23 cellular contexts compared by ENCODE assay signal in the genomic region with DNA sequence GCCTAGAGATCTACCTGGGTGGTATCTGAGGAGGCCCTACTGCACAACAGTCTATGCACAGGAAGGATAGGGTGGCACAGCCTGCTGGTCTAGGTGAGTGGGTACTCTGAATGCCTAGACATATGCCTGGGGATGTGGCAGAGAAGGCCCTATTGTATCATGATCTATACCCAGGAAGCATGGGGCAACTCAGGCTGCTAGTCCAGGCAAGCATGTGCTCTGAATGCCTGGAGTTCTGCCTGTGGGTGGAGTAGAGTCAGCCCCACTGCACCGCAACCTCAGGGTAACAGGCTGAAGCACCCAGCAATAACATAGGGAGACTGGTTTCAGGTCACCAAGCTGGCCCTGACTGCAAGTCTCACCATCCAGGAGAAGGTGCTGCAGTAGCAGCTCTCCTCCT. TPM values are rescaled to one million over a fixed set of nuclear protein-coding genes. Genes with fewer than 3 reads are reported as not detected.
DNase-seq lines count a peak whose midpoint lies in the region; ATAC-seq and TF ChIP-seq lines count a peak whose summit lies in the region.
"Had no signal": no experiment of that assay in that cellular context is flagged by ENCODE, and none has a peak within 500 bp of the region (broad histone marks: within the 10 kb centered on the region; RNA-seq: fewer than 3 reads in every experiment).

No MANE protein-coding gene starts in this region.

- no peaks in the 10 kb centered on the region for H3K9me2 ChIP-seq in PC-3 (replicated peaks; ENCODE audit: low read length)

- TF ChIP-seq CTCF in PC-3 (conservative IDR thresholded peaks at IDR 0.05; ENCODE audit: low read depth, low read length) (no peak), epithelial cell of esophagus (IDR thresholded peaks at IDR 0.05; ENCODE audit: insufficient read depth, low read depth, low read length, missing control alignments) (no peak), foreskin keratinocyte (conservative IDR thresholded peaks at IDR 0.05) (no peak)

- H3K4me3 Mint-ChIP-seq in activated T-cell treated with anti-CD3 and anti-CD28 coated beads, Interleukin-2, amount 50 U/mL, for 72 hours, result no peak overlapping the region
- H3K4me3 Mint-ChIP-seq: CD14-positive monocyte; CD4-positive, alpha-beta T cell; CD8-positive, alpha-beta memory T cell; GM23338; H9 had no signal

- H4K20me1 ChIP-seq in PC-3 (ENCODE audit: low read length), result no peaks in the 10 kb centered on the region
- H4K20me1 ChIP-seq: BLaER1 treated with 17β-estradiol and CSF1 and Interleukin-3, amounts not matched to agents 10 nM and 100 nM had no signal

- peaks cover 47% of the 10 kb centered on the region for H3K79me2 ChIP-seq in PC-3 (ENCODE audit: low read length)

- no peaks in the 10 kb centered on the region for H3F3A ChIP-seq in PC-3 (ENCODE audit: low read length, unreplicated experiment)

- H3K27ac ChIP-seq in PC-3 (ENCODE audit: low read length), result no peak overlapping the region
- no peak overlapping the region for H3K27ac ChIP-seq in foreskin keratinocyte
- H3K27ac ChIP-seq: A549; BLaER1 treated with 17β-estradiol and CSF1 and Interleukin-3, amounts not matched to agents 10 nM and 100 nM had no signal

- no peaks in the 10 kb centered on the region for H3K4me1 Mint-ChIP-seq in activated T-cell treated with anti-CD3 and anti-CD28 coated beads, Interleukin-2, amount 50 U/mL, for 72 hours (ENCODE audit: low read depth)
- H3K4me1 Mint-ChIP-seq: CD14-positive monocyte; CD8-positive, alpha-beta memory T cell; GM23338; H9 had no signal

- H2AFZ ChIP-seq in PC-3 (ENCODE audit: low read length), result no peak overlapping the region
- H2AFZ ChIP-seq: GM23338 had no signal

- ATAC-seq in PC-3 (peak; percentile 29; the same call in 1 of the 2 replicates), foreskin keratinocyte (peak; percentile 76), GM19395 (IDR thresholded peaks at IDR 0.05; ENCODE audit: unreplicated experiment) (no peak)
- no peak for ATAC-seq in activated T-cell treated with anti-CD3 and anti-CD28 coated beads, Interleukin-2, amount 50 U/mL, for 72 hours (replicated peaks in 1 of 2)
- ATAC-seq: A549, GM12878, GM23338, HCT116 had no signal

- BruUV-seq in PC-3 (replicated peaks; lab: Mats Ljungman, UMichigan), result no TSS peak

- CTCF ChIA-PET in PC-3 (lab: Charles Lee), result no interaction called here

- no peak overlapping the region for H3K4me3 ChIP-seq in PC-3 (ENCODE audit: low read length)
- H3K4me3 ChIP-seq in epithelial cell of esophagus (ENCODE audit: low read length), result no peak overlapping the region
- H3K4me3 ChIP-seq: A549; BLaER1 treated with 17β-estradiol and CSF1 and Interleukin-3, amounts not matched to agents 10 nM and 100 nM; GM12878; GM23338 had no signal

- POLR2A ChIA-PET in PC-3 (lab: Charles Lee; ENCODE audit: unreplicated experiment), result no interaction called here

- intact Hi-C loops in PC-3 (cut with micrococcal nuclease), result no loop called here

- peaks cover 2% of the 10 kb centered on the region in 2 donors for H3K9me3 Mint-ChIP-seq in activated T-cell treated with anti-CD3 and anti-CD28 coated beads, Interleukin-2, amount 50 U/mL, for 72 hours
- H3K9me3 Mint-ChIP-seq: H9 had no signal

- H3K4me2 ChIP-seq in PC-3 (ENCODE audit: low read length), result no peak overlapping the region
- H3K4me2 ChIP-seq: A549; BLaER1 treated with 17β-estradiol and CSF1 and Interleukin-3, amounts not matched to agents 10 nM and 100 nM; GM23338 had no signal

- no peaks in the 10 kb centered on the region for H3K27me3 Mint-ChIP-seq in activated T-cell treated with anti-CD3 and anti-CD28 coated beads, Interleukin-2, amount 50 U/mL, for 72 hours (ENCODE audit: low read depth)
- H3K27me3 Mint-ChIP-seq: CD4-positive, alpha-beta T cell had no signal

- peaks cover 3% of the 10 kb centered on the region; the same call in 1 of the 2 replicates for H3K36me3 ChIP-seq in PC-3 (ENCODE audit: low read depth, low read length)
- H3K36me3 ChIP-seq: BE2C had no signal

- H3K9me3 ChIP-seq in PC-3 (ENCODE audit: low read length), result no peaks in the 10 kb centered on the region
- H3K9me3 ChIP-seq: A549, BE2C had no signal

- no peak for DNase-seq in PC-3
- peak; percentile 57 for DNase-seq in epithelial cell of esophagus (ENCODE audit: low read depth)
- peak in 1 of 2 donors; percentile 62 for DNase-seq in foreskin keratinocyte
- no peak for DNase-seq in activated T-cell treated with anti-CD3 and anti-CD28 coated beads, Interleukin-2, amount 50 U/mL, for 72 hours
- no peak for DNase-seq in cerebellum (ENCODE audit: low spot score)
- DNase-seq: 8988T; ACHN; AML-193; BE2C; CD4-positive, alpha-beta T cell; CD8-positive, alpha-beta memory T cell; DMS 273 treated with DMSO at 0.1 percent for 48 hours; DMS79; EL; GDM1; H9 had no signal

- H3K4me1 ChIP-seq in PC-3 (ENCODE audit: insufficient read depth, low read length) (0 out of 2 replicates have a peak, but pooled peaks cover 3% of the 10 kb centered on the region), foreskin keratinocyte (no peaks in the 10 kb centered on the region)
- H3K4me1 ChIP-seq: A549; BE2C; BLaER1 treated with 17β-estradiol and CSF1 and Interleukin-3, amounts not matched to agents 10 nM and 100 nM had no signal

- H3K27me3 ChIP-seq in PC-3 (ENCODE audit: low read length), result no peaks in the 10 kb centered on the region
- no peaks in the 10 kb centered on the region for H3K27me3 ChIP-seq in foreskin keratinocyte
- H3K27me3 ChIP-seq: BE2C; BLaER1 treated with 17β-estradiol and CSF1 and Interleukin-3, amounts not matched to agents 10 nM and 100 nM had no signal

- H3K36me3 Mint-ChIP-seq in activated T-cell treated with anti-CD3 and anti-CD28 coated beads, Interleukin-2, amount 50 U/mL, for 72 hours (ENCODE audit: insufficient read depth in 2 of 2), result peaks cover 0 to 2% of the 10 kb centered on the region in 2 donors
- H3K36me3 Mint-ChIP-seq: CD14-positive monocyte; CD8-positive, alpha-beta memory T cell had no signal

- no peak overlapping the region for H3K9ac ChIP-seq in PC-3 (ENCODE audit: low read length)
- H3K9ac ChIP-seq: BLaER1 treated with 17β-estradiol and CSF1 and Interleukin-3, amounts not matched to agents 10 nM and 100 nM had no signal

- H3K27ac Mint-ChIP-seq in activated T-cell treated with anti-CD3 and anti-CD28 coated beads, Interleukin-2, amount 50 U/mL, for 72 hours, result no peak overlapping the region
- H3K27ac Mint-ChIP-seq: CD14-positive monocyte; CD4-positive, alpha-beta T cell; CD8-positive, alpha-beta memory T cell; GM23338; H9 had no signal

RNA-seq across cellular contexts. Expression of gene IQCJ, which starts 42.6 kb away (rescaled TPM):
- total RNA-seq in PC-3 (2014; rRNA removed) (17.5 and 20.1 TPM in 2 replicates), foreskin keratinocyte (not detected in 2 replicates), cerebellum (7.4 TPM)
- polyA plus RNA-seq in foreskin keratinocyte, result not detected in 2 replicates
- total RNA-seq in activated T-cell treated with anti-CD3 and anti-CD28 coated beads, Interleukin-2, amount 50 U/mL, for 72 hours, result not detected
- total RNA-seq: CD4-positive, alpha-beta T cell; CD8-positive, alpha-beta memory T cell; GM12878; GM23338; H9 had no signal
- polyA plus RNA-seq: A549; CD14-positive monocyte; CD8-positive, alpha-beta memory T cell; GM12878; GM23338 had no signal

Comparison
In these comparisons a context has a peak if more than half of its experiments do, and no peak if none do; other contexts are left out.
1. ATAC-seq: peak in PC-3 (single experiment) and foreskin keratinocyte (single experiment); none in GM19395 (single experiment) and activated T-cell treated with anti-CD3 and anti-CD28 coated beads, Interleukin-2, amount 50 U/mL, for 72 hours (0 of 2).